Comparison of ENCODE assay signal across 2 cellular contexts in genomic region chr1:192123212-192123611, GRCh38.
TF ChIP-seq lines count a peak whose summit lies in the region.

No MANE protein-coding gene starts in this region.

TF ChIP-seq in IMR-90, 13 proteins besides CTCF, POLR2A, EP300 and RAD21:
- TF ChIP-seq MXI1 (IDR thresholded peaks at IDR 0.05; ENCODE audit: borderline replicate concordance, low read depth, low read length), result no peak
- TF ChIP-seq MAFK (IDR thresholded peaks at IDR 0.05; ENCODE audit: low read depth, low read length), result no peak
- no peak for TF ChIP-seq MAZ (IDR thresholded peaks at IDR 0.05; ENCODE audit: borderline replicate concordance, low read depth, low read length)
- no peak for TF ChIP-seq FOS (IDR thresholded peaks at IDR 0.05; ENCODE audit: low read depth, low read length)
- TF ChIP-seq RFX5 (IDR thresholded peaks at IDR 0.05; ENCODE audit: low read depth, low read length), result no peak
- no peak for TF ChIP-seq SMC3 (IDR thresholded peaks at IDR 0.05; ENCODE audit: low read depth, low read length)
- TF ChIP-seq CHD1 (IDR thresholded peaks at IDR 0.05; ENCODE audit: low read depth, low read length), result no peak
- no peak for TF ChIP-seq NFE2L2 (IDR thresholded peaks at IDR 0.05; ENCODE audit: low read depth, low read length)
- no peak for TF ChIP-seq RCOR1 (IDR thresholded peaks at IDR 0.05; ENCODE audit: insufficient replicate concordance, low read length)
- TF ChIP-seq, protein P1, sequence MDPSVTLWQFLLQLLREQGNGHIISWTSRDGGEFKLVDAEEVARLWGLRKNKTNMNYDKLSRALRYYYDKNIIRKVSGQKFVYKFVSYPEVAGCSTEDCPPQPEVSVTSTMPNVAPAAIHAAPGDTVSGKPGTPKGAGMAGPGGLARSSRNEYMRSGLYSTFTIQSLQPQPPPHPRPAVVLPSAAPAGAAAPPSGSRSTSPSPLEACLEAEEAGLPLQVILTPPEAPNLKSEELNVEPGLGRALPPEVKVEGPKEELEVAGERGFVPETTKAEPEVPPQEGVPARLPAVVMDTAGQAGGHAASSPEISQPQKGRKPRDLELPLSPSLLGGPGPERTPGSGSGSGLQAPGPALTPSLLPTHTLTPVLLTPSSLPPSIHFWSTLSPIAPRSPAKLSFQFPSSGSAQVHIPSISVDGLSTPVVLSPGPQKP (IDR thresholded peaks at IDR 0.05; ENCODE audit: borderline replicate concordance, low read depth, low read length), result no peak
- no peak for TF ChIP-seq CEBPB (IDR thresholded peaks at IDR 0.05; ENCODE audit: low read depth, low read length)
- no peak for TF ChIP-seq BHLHE40 (IDR thresholded peaks at IDR 0.05; ENCODE audit: low read depth, low read length)
- TF ChIP-seq, protein P2, sequence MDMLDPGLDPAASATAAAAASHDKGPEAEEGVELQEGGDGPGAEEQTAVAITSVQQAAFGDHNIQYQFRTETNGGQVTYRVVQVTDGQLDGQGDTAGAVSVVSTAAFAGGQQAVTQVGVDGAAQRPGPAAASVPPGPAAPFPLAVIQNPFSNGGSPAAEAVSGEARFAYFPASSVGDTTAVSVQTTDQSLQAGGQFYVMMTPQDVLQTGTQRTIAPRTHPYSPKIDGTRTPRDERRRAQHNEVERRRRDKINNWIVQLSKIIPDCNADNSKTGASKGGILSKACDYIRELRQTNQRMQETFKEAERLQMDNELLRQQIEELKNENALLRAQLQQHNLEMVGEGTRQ (IDR thresholded peaks at IDR 0.05; ENCODE audit: low read depth, low read length), result no peak

TF ChIP-seq in H1, 55 proteins besides CTCF, POLR2A, EP300 and RAD21:
- TF ChIP-seq BRCA1 (IDR thresholded peaks at IDR 0.05; ENCODE audit: low read depth, low read length) (no peak), KDM4A (IDR thresholded peaks at IDR 0.05; ENCODE audit: low read depth, low read length, severe bottlenecking) (no peak), SIX5 (IDR thresholded peaks at IDR 0.05; ENCODE audit: low read depth, low read length) (no peak), CREB1 (IDR thresholded peaks at IDR 0.05) (no peak)
